In genomic region chr2:29627366-29627765, GRCh38 we compare ENCODE assay signal across 18 cellular contexts.
A peak's percentile ranks its signal among the peaks of the same experiment; 100 is the strongest.
DNase-seq lines count a peak whose midpoint lies in the region; ATAC-seq, FAIRE-seq and TF ChIP-seq lines count a peak whose summit lies in the region.
"Had no signal": no experiment of that assay in that cellular context is flagged by ENCODE, and none has a peak within 500 bp of the region (broad histone marks: within the 10 kb centered on the region; RNA-seq: fewer than 3 reads in every experiment).

No MANE protein-coding gene starts in this region.

- no peaks in the 10 kb centered on the region for H4K20me1 ChIP-seq in IMR-90 (ENCODE audit: insufficient read depth, low read length)
- H4K20me1 ChIP-seq in HepG2 (ENCODE audit: insufficient read depth, low read length): no peaks in the 10 kb centered on the region

- peak overlapping the region; percentile 31 for H3K56ac ChIP-seq in IMR-90 (ENCODE audit: extremely low read depth, insufficient read depth, low read length)

- TF ChIP-seq CTCF in AG04450 (IDR thresholded peaks at IDR 0.05; ENCODE audit: low read depth, low read length) (no peak), IMR-90 (conservative IDR thresholded peaks at IDR 0.05; ENCODE audit: low read depth, low read length) (no peak), astrocyte of the spinal cord (IDR thresholded peaks at IDR 0.05; ENCODE audit: low read depth, low read length) (no peak), HepG2 (CRISPR knock-in tag; IDR thresholded peaks at IDR 0.05) (no peak)

- peak; percentile 61 for ATAC-seq in IMR-90 (ENCODE audit: low read depth)
- no peak for ATAC-seq in HG02678 (IDR thresholded peaks at IDR 0.05; ENCODE audit: unreplicated experiment)
- ATAC-seq in HepG2: no peak
- ATAC-seq: psoas muscle; stimulated activated effector memory CD8-positive, alpha-beta T cell treated with anti-CD3 and anti-CD28 coated beads, Interleukin-12 subunit alpha, Interleukin-12 subunit beta, amount 100 ng/mL, for 72 hours had no signal

- WGBS in IMR-90 (ENCODE audit: extremely low coverage in 2 of 2, insufficient read length in 1 of 2), 2 experiments: no CpG with 5 or more reads among the region's 5 CpGs
- 0% methylated on average over 5 of the region's 5 CpGs for WGBS in HepG2 (ENCODE audit: low lambda C conversion rate)

- H3K4me3 ChIP-seq in AG04450 (ENCODE audit: low read depth, low read length) (no peak overlapping the region), IMR-90 (ENCODE audit: insufficient read depth, low read depth, low read length) (no peak overlapping the region), astrocyte of the spinal cord (ENCODE audit: low read depth, low read length) (no peak overlapping the region), HepG2 (replicated peaks in 1 of 3; ENCODE audit: insufficient read depth in 1 of 3, low read depth in 2 of 3, low read length in 3 of 3) (no peak overlapping the region)
- H3K4me3 ChIP-seq: psoas muscle, vagina had no signal

- H2AK9ac ChIP-seq in IMR-90 (replicated peaks; ENCODE audit: low read depth, low read length, poor library complexity): peak overlapping the region; percentile 29

- dilution Hi-C loops in IMR-90 (cut with HindIII; ENCODE audit: low sequenced_read_pairs, unreplicated experiment): no loop called here

- TF ChIP-seq POLR2A in IMR-90 (IDR thresholded peaks at IDR 0.05; ENCODE audit: low read depth, low read length) (no peak), HepG2 (IDR thresholded peaks at IDR 0.05; ENCODE audit: insufficient read depth in 1 of 2, low read depth in 2 of 2, low read length in 2 of 2) (no peak)

- H3K9ac ChIP-seq in IMR-90 (ENCODE audit: low read depth, low read length) (no peak overlapping the region), HepG2 (ENCODE audit: insufficient read depth, low read depth, low read length) (no peak overlapping the region)

- in situ Hi-C loops in IMR-90 (cut with MboI; ENCODE audit: low sequenced_read_pairs): no loop called here
- in situ Hi-C loops in astrocyte of the spinal cord (cut with HindIII; ENCODE audit: low sequenced_read_pairs): no loop called here
- in situ Hi-C loops in HepG2 (cut with HindIII; ENCODE audit: extremely low pct_ligation_motif_present, low pct_unique_long_range_greater_than_20kb): no loop called here

- H4K8ac ChIP-seq in IMR-90 (ENCODE audit: low read depth in 2 of 2, low read length in 2 of 2): peak overlapping the region; percentile 48 to 88; a peak in 3 of 4 replicates

- H3K9me3 ChIP-seq in AG04450 (ENCODE audit: control insufficient read depth, insufficient read depth, low read length) (no peaks in the 10 kb centered on the region), IMR-90 (ENCODE audit: control insufficient read depth, insufficient read depth, low read length) (no peaks in the 10 kb centered on the region), HepG2 (ENCODE audit: low read length) (no peaks in the 10 kb centered on the region)
- H3K9me3 ChIP-seq: psoas muscle, vagina had no signal

- H3K4me2 ChIP-seq in IMR-90 (ENCODE audit: low read depth, low read length) (peak overlapping the region; percentile 38; the same call in 1 of the 2 replicates), HepG2 (ENCODE audit: low read depth, low read length) (no peak overlapping the region)

- peaks cover 11% of the 10 kb centered on the region for H3K4me1 ChIP-seq in IMR-90 (ENCODE audit: control insufficient read depth, insufficient read depth, low read length)
- H3K4me1 ChIP-seq in HepG2 (ENCODE audit: insufficient read depth, low read length): no peaks in the 10 kb centered on the region
- H3K4me1 ChIP-seq: psoas muscle, vagina had no signal

- peak overlapping the region; percentile 50; the same call in 1 of the 2 replicates for H3K14ac ChIP-seq in IMR-90 (replicated peaks; ENCODE audit: low read depth, low read length)

- peak overlapping the region; percentile 51; the same call in 1 of the 2 replicates for H3K18ac ChIP-seq in IMR-90 (ENCODE audit: low read depth, low read length)

- peak overlapping the region; percentile 96 for H2BK20ac ChIP-seq in IMR-90 (ENCODE audit: low read depth, low read length)

- CTCF ChIA-PET in AG04450 (lab: Charles Lee) (interaction anchor here (0.6 kb wide), 1 partner anchor 150 kb away, joined by 3 read pairs; no protein-coding TSS in a partner anchor), IMR-90 (lab: Yijun Ruan, JAX) (interaction anchor here (0.7 kb wide), 1 partner anchor 122 kb away, joined by 3 read pairs; no protein-coding TSS in a partner anchor), HepG2 (lab: Yijun Ruan, JAX; ENCODE audit: low intra/inter-chr PET ratio, low total read pairs) (no interaction called here)

- peaks cover 12% of the 10 kb centered on the region; the same call in 1 of the 2 replicates for H3K9me1 ChIP-seq in IMR-90 (ENCODE audit: insufficient read depth, low read length)

- peak overlapping the region; percentile 86 for H4K91ac ChIP-seq in IMR-90 (ENCODE audit: insufficient read depth, low read depth, low read length)

- H3K27me3 ChIP-seq in AG04450 (ENCODE audit: control insufficient read depth, insufficient read depth, low read length): no peaks in the 10 kb centered on the region
- H3K27me3 ChIP-seq in IMR-90 (ENCODE audit: control insufficient read depth, insufficient read depth, low read length): no peaks in the 10 kb centered on the region
- H3K27me3 ChIP-seq in HepG2 (ENCODE audit: control insufficient read depth in 1 of 2, insufficient read depth in 2 of 2, low read length in 2 of 2): peaks cover 0 to 10% of the 10 kb centered on the region in 2 experiments; a peak in 3 of 5 replicates
- H3K27me3 ChIP-seq: vagina had no signal

- H2BK120ac ChIP-seq in IMR-90 (ENCODE audit: low read depth, low read length): peak overlapping the region; percentile 93

- no peaks in the 10 kb centered on the region for H3K79me1 ChIP-seq in IMR-90 (ENCODE audit: low read depth in 1 of 2, low read length in 2 of 2)

- POLR2A ChIA-PET in AG04450 (lab: Yijun Ruan, JAX): no interaction called here
- POLR2A ChIA-PET in IMR-90 (lab: Charles Lee; ENCODE audit: unreplicated experiment): no interaction called here
- POLR2A ChIA-PET in HepG2 (lab: Yijun Ruan, JAX): no interaction called here

- no peaks in the 10 kb centered on the region for H3K79me2 ChIP-seq in HepG2 (ENCODE audit: insufficient read depth, low read length)

- peak overlapping the region; percentile 69 for H2BK5ac ChIP-seq in IMR-90 (ENCODE audit: low read depth, low read length, poor library complexity, severe bottlenecking)

- H3K23ac ChIP-seq in IMR-90 (ENCODE audit: low read depth, low read length): peak overlapping the region; percentile 41

- no peaks in the 10 kb centered on the region for H3K36me3 ChIP-seq in IMR-90 (ENCODE audit: control insufficient read depth, insufficient read depth, low read length)
- H3K36me3 ChIP-seq in HepG2 (replicated peaks in 1 of 2; ENCODE audit: control insufficient read depth in 1 of 2, insufficient read depth in 2 of 2, low read length in 2 of 2): no peaks in the 10 kb centered on the region
- H3K36me3 ChIP-seq: vagina had no signal

- TF ChIP-seq RAD21 in IMR-90 (IDR thresholded peaks at IDR 0.05; ENCODE audit: low read length): no peak
- TF ChIP-seq RAD21 in HepG2 (CRISPR knock-in tag; IDR thresholded peaks at IDR 0.05): no peak

- H3K27ac ChIP-seq in AG04450 (ENCODE audit: low read depth, low read length) (peak overlapping the region; percentile 59), IMR-90 (ENCODE audit: insufficient read depth, low read length) (no peak overlapping the region; the same call in 1 of the 2 replicates), HepG2 (ENCODE audit: extremely low read length, insufficient read depth, low read length) (no peak overlapping the region)
- H3K27ac ChIP-seq: epithelial cell of prostate, psoas muscle, vagina had no signal

- H2AK5ac ChIP-seq in IMR-90 (ENCODE audit: low read depth, low read length): peak overlapping the region; percentile 73; the same call in 1 of the 2 replicates

- FAIRE-seq in HepG2 (lab: Jason Lieb, UNC): no peak
- FAIRE-seq: islet of Langerhans had no signal

- DNase-seq in AG04450 (ENCODE audit: low read depth, low spot score) (peak; percentile 85), IMR-90 (peak; percentile 91), astrocyte of the spinal cord (ENCODE audit: low read depth, low spot score) (peak; percentile 93), iPS-NIHi7 (ENCODE audit: extremely low spot score) (peak; percentile 61), HepG2 (ENCODE audit: low spot score) (no peak), NCI-H2196 treated with DMSO at 0.1 percent for 48 hours (lab: John Stamatoyannopoulos, UW; ENCODE audit: unreplicated experiment) (no peak), SHP77 treated with DMSO at 0.1 percent for 48 hours (lab: John Stamatoyannopoulos, UW) (no peak)
- DNase-seq: activated effector memory CD4-positive, alpha-beta T cell treated with anti-CD3 and anti-CD28 coated beads, Interleukin-2, amount 50 U/mL, for 16 hours; AML-193; cerebellar nuclear complex; NCI-H1694 treated with DMSO at 0.1 percent for 48 hours; psoas muscle; stimulated activated CD4-positive, alpha-beta T cell treated with anti-CD3 and anti-CD28 coated beads, Interleukin-2, amount 100 ng/mL, for 48 hours had no signal

- peak overlapping the region; percentile 87 for H3K4ac ChIP-seq in IMR-90 (ENCODE audit: low read depth, low read length)

- BruUV-seq in IMR-90 (replicated peaks; lab: Mats Ljungman, UMichigan): no TSS peak
- no TSS peak for BruUV-seq in HepG2 (replicated peaks; lab: Mats Ljungman, UMichigan)

- intact Hi-C loops in IMR-90 (cut with micrococcal nuclease) (loop anchor here (2.0 to 5.0 kb wide), 2 partner anchors 105 to 669 kb away; no protein-coding TSS in a partner anchor), HepG2 (cut with micrococcal nuclease; ENCODE audit: unreplicated experiment) (no loop called here)

- H2AFZ ChIP-seq in IMR-90 (replicated peaks; ENCODE audit: low read length, poor library complexity) (peak overlapping the region; percentile 72), HepG2 (ENCODE audit: low read length) (no peak overlapping the region)

- no peak overlapping the region for H4K5ac ChIP-seq in IMR-90 (ENCODE audit: low read depth, low read length)

- no peak for TF ChIP-seq EP300 in HepG2 (IDR thresholded peaks at IDR 0.05; ENCODE audit: low read depth in 2 of 2, low read length in 2 of 2)
- no peak for TF ChIP-seq EP300 in HepG2 (CRISPR knock-in tag; IDR thresholded peaks at IDR 0.05; ENCODE audit: borderline replicate concordance)

- peak overlapping the region; percentile 89; the same call in 1 of the 3 replicates for H2BK15ac ChIP-seq in IMR-90 (ENCODE audit: low read depth, low read length)

TF ChIP-seq in IMR-90, 13 proteins besides CTCF, POLR2A, EP300 and RAD21 (continues in another document):
- no peak for TF ChIP-seq CEBPB (IDR thresholded peaks at IDR 0.05; ENCODE audit: low read depth, low read length)

TF ChIP-seq in HepG2, 621 proteins besides CTCF, POLR2A, EP300 and RAD21 (continues in another document):
- no peak for TF ChIP-seq TOPORS (CRISPR knock-in tag; IDR thresholded peaks at IDR 0.05)
- TF ChIP-seq PAWR (CRISPR knock-in tag; IDR thresholded peaks at IDR 0.05; ENCODE audit: borderline replicate concordance): no peak
- TF ChIP-seq ZZZ3 (CRISPR knock-in tag; IDR thresholded peaks at IDR 0.05; ENCODE audit: borderline replicate concordance): no peak
- no peak for TF ChIP-seq ZNF768 (CRISPR knock-in tag; IDR thresholded peaks at IDR 0.05)
- TF ChIP-seq ZFP82 (CRISPR knock-in tag; IDR thresholded peaks at IDR 0.05; ENCODE audit: borderline replicate concordance): no peak
- no peak for TF ChIP-seq ZNF430 (CRISPR knock-in tag; IDR thresholded peaks at IDR 0.05)
- TF ChIP-seq ZC3H4 (CRISPR knock-in tag; IDR thresholded peaks at IDR 0.05; ENCODE audit: borderline replicate concordance): no peak

Comparison
In these comparisons a context has a peak if more than half of its experiments do, and no peak if none do; other contexts are left out.
1. DNase-seq: peak in AG04450 (single experiment), IMR-90 (single experiment), astrocyte of the spinal cord (single experiment) and iPS-NIHi7 (single experiment); none in HepG2 (single experiment), NCI-H2196 treated with DMSO at 0.1 percent for 48 hours (single experiment) and SHP77 treated with DMSO at 0.1 percent for 48 hours (single experiment).